ENCODE assay signal across 27 cellular contexts in genomic region chr4:74900862-74901261, GRCh38.
"Had no signal": no experiment of that assay in that cellular context is flagged by ENCODE, and none has a peak within 500 bp of the region (broad histone marks: within the 10 kb centered on the region; RNA-seq: fewer than 3 reads in every experiment).

No MANE protein-coding gene starts in this region.

- H3K4me3 ChIP-seq: stomach, suprapubic skin, testis, thoracic aorta, thyroid gland, tibial artery, tibial nerve, upper lobe of left lung, upper lobe of right lung, uterus, vagina had no signal

- H3K9me3 ChIP-seq: stomach, suprapubic skin, testis, thoracic aorta, thyroid gland, tibial artery, tibial nerve, upper lobe of left lung, upper lobe of right lung, uterus, vagina had no signal

- H3K36me3 Mint-ChIP-seq: stimulated activated effector memory CD8-positive, alpha-beta T cell treated with anti-CD3 and anti-CD28 coated beads, Interleukin-12 subunit alpha, Interleukin-12 subunit beta, amount 100 ng/mL, for 72 hours; stimulated activated memory B cell treated with anti-CD40 and anti-IgM and Interleukin-4, amounts not matched to agents 10 μg/mL and 1 μg/mL and 100 μg/mL, for 72 hours; stimulated activated naive B cell treated with anti-CD40 and anti-IgM and Interleukin-4, amounts not matched to agents 10 μg/mL and 1 μg/mL and 100 μg/mL, for 72 hours; type B pancreatic cell had no signal

- H3K27me3 ChIP-seq: stomach, suprapubic skin, testis, thyroid gland, tibial artery, tibial nerve, upper lobe of left lung, upper lobe of right lung, uterus, vagina had no signal

- H3K36me3 ChIP-seq: stomach, suprapubic skin, thoracic aorta, thyroid gland, tibial artery, tibial nerve, upper lobe of left lung, upper lobe of right lung, uterus, vagina had no signal

- DNase-seq: stimulated activated CD4-positive, alpha-beta T cell treated with anti-CD3 and anti-CD28 coated beads, Interleukin-2, amount 100 ng/mL, for 48 hours; stimulated activated CD4-positive, alpha-beta T cell treated with anti-CD3 and anti-CD28 coated beads, Interleukin-4, amount 100 ng/mL, for 1 hour; stimulated activated CD4-positive, alpha-beta T cell treated with anti-CD3 and anti-CD28 coated beads, Interleukin-4, amount 100 ng/mL, for 24 hours; stimulated activated CD4-positive, alpha-beta T cell treated with anti-CD3 and anti-CD28 coated beads, Interleukin-4, amount 100 ng/mL, for 4 hours; stimulated activated CD8-positive, alpha-beta memory T cell treated with anti-CD3 and anti-CD28 coated beads, Interleukin-4, amount 100 ng/mL, for 48 hours; stimulated activated naive B cell treated with anti-CD40 and anti-IgM and Interleukin-4, amounts not matched to agents 10 μg/mL and 1 μg/mL and 100 μg/mL, for 72 hours; stimulated activated naive CD4-positive, alpha-beta T cell; stimulated activated naive CD4-positive, alpha-beta T cell treated with Interleukin-2 at 50 U/mL for 16 hours; stimulated activated naive CD8-positive, alpha-beta T cell treated with anti-CD3 and anti-CD28 coated beads, Interleukin-15, amount 100 ng/mL, for 72 hours; stimulated activated naive CD8-positive, alpha-beta T cell treated with anti-CD3 and anti-CD28 coated beads, Interleukin-15, Interleukin-2, amounts not matched to agents 100 U/mL and 50 U/mL, for 24 hours; stomach; substantia nigra; testis; thyroid gland; tibial artery; trophoblast cell; upper lobe of left lung; upper lobe of right lung; uterus had no signal

- H3K4me1 Mint-ChIP-seq: stimulated activated effector memory CD8-positive, alpha-beta T cell treated with anti-CD3 and anti-CD28 coated beads, Interleukin-12 subunit alpha, Interleukin-12 subunit beta, amount 100 ng/mL, for 72 hours; stimulated activated memory B cell treated with anti-CD40 and anti-IgM and Interleukin-4, amounts not matched to agents 10 μg/mL and 1 μg/mL and 100 μg/mL, for 72 hours; stimulated activated naive B cell treated with anti-CD40 and anti-IgM and Interleukin-4, amounts not matched to agents 10 μg/mL and 1 μg/mL and 100 μg/mL, for 72 hours; stimulated activated naive CD8-positive, alpha-beta T cell treated with anti-CD3 and anti-CD28 coated beads, Interleukin-15, amount 100 ng/mL, for 72 hours had no signal

- H3K27ac ChIP-seq: stomach, suprapubic skin, testis, thoracic aorta, thyroid gland, tibial artery, tibial nerve, upper lobe of left lung, upper lobe of right lung, uterus, vagina had no signal

- H3K4me3 Mint-ChIP-seq: stimulated activated effector memory CD8-positive, alpha-beta T cell treated with anti-CD3 and anti-CD28 coated beads, Interleukin-12 subunit alpha, Interleukin-12 subunit beta, amount 100 ng/mL, for 72 hours; stimulated activated memory B cell treated with anti-CD40 and anti-IgM and Interleukin-4, amounts not matched to agents 10 μg/mL and 1 μg/mL and 100 μg/mL, for 72 hours; stimulated activated naive B cell treated with anti-CD40 and anti-IgM and Interleukin-4, amounts not matched to agents 10 μg/mL and 1 μg/mL and 100 μg/mL, for 72 hours; stimulated activated naive CD8-positive, alpha-beta T cell treated with anti-CD3 and anti-CD28 coated beads, Interleukin-15, amount 100 ng/mL, for 72 hours; stimulated activated naive CD8-positive, alpha-beta T cell treated with anti-CD3 and anti-CD28 coated beads, Interleukin-15, Interleukin-2, amounts not matched to agents 100 ng/mL and 50 ng/mL, for 24 hours; type B pancreatic cell had no signal

- H3K27ac Mint-ChIP-seq: stimulated activated effector memory CD8-positive, alpha-beta T cell treated with anti-CD3 and anti-CD28 coated beads, Interleukin-12 subunit alpha, Interleukin-12 subunit beta, amount 100 ng/mL, for 72 hours; stimulated activated memory B cell treated with anti-CD40 and anti-IgM and Interleukin-4, amounts not matched to agents 10 μg/mL and 1 μg/mL and 100 μg/mL, for 72 hours; stimulated activated naive B cell treated with anti-CD40 and anti-IgM and Interleukin-4, amounts not matched to agents 10 μg/mL and 1 μg/mL and 100 μg/mL, for 72 hours; stimulated activated naive CD8-positive, alpha-beta T cell treated with anti-CD3 and anti-CD28 coated beads, Interleukin-15, Interleukin-2, amounts not matched to agents 100 ng/mL and 50 ng/mL, for 24 hours; type B pancreatic cell had no signal

- H3K27me3 Mint-ChIP-seq: stimulated activated memory B cell treated with anti-CD40 and anti-IgM and Interleukin-4, amounts not matched to agents 10 μg/mL and 1 μg/mL and 100 μg/mL, for 72 hours; stimulated activated naive CD8-positive, alpha-beta T cell treated with anti-CD3 and anti-CD28 coated beads, Interleukin-15, amount 100 ng/mL, for 72 hours; type B pancreatic cell had no signal

- H3K9me3 Mint-ChIP-seq: stimulated activated effector memory CD8-positive, alpha-beta T cell treated with anti-CD3 and anti-CD28 coated beads, Interleukin-12 subunit alpha, Interleukin-12 subunit beta, amount 100 ng/mL, for 72 hours; stimulated activated memory B cell treated with anti-CD40 and anti-IgM and Interleukin-4, amounts not matched to agents 10 μg/mL and 1 μg/mL and 100 μg/mL, for 72 hours; stimulated activated naive B cell treated with anti-CD40 and anti-IgM and Interleukin-4, amounts not matched to agents 10 μg/mL and 1 μg/mL and 100 μg/mL, for 72 hours; stimulated activated naive CD8-positive, alpha-beta T cell treated with anti-CD3 and anti-CD28 coated beads, Interleukin-15, amount 100 ng/mL, for 72 hours; stimulated activated naive CD8-positive, alpha-beta T cell treated with anti-CD3 and anti-CD28 coated beads, Interleukin-15, Interleukin-2, amounts not matched to agents 100 ng/mL and 50 ng/mL, for 24 hours; type B pancreatic cell had no signal

- H3K4me1 ChIP-seq: stomach, suprapubic skin, testis, thyroid gland, tibial artery, tibial nerve, upper lobe of left lung, upper lobe of right lung, uterus, vagina had no signal

- ATAC-seq: stimulated activated effector memory CD8-positive, alpha-beta T cell treated with anti-CD3 and anti-CD28 coated beads, Interleukin-12 subunit alpha, Interleukin-12 subunit beta, amount 100 ng/mL, for 72 hours; stimulated activated memory B cell treated with anti-CD40 and anti-IgM and Interleukin-4, amounts not matched to agents 10 μg/mL and 1 μg/mL and 100 μg/mL, for 72 hours; stimulated activated naive B cell treated with anti-CD40 and anti-IgM and Interleukin-4, amounts not matched to agents 10 μg/mL and 1 μg/mL and 100 μg/mL, for 72 hours; stimulated activated naive CD8-positive, alpha-beta T cell treated with anti-CD3 and anti-CD28 coated beads, Interleukin-15, amount 100 ng/mL, for 72 hours; stimulated activated naive CD8-positive, alpha-beta T cell treated with anti-CD3 and anti-CD28 coated beads, Interleukin-15, Interleukin-2, amounts not matched to agents 100 U/mL and 50 U/mL, for 24 hours; upper lobe of right lung had no signal
